Comparison of ENCODE assay signal across 9 cellular contexts in the genomic region with DNA sequence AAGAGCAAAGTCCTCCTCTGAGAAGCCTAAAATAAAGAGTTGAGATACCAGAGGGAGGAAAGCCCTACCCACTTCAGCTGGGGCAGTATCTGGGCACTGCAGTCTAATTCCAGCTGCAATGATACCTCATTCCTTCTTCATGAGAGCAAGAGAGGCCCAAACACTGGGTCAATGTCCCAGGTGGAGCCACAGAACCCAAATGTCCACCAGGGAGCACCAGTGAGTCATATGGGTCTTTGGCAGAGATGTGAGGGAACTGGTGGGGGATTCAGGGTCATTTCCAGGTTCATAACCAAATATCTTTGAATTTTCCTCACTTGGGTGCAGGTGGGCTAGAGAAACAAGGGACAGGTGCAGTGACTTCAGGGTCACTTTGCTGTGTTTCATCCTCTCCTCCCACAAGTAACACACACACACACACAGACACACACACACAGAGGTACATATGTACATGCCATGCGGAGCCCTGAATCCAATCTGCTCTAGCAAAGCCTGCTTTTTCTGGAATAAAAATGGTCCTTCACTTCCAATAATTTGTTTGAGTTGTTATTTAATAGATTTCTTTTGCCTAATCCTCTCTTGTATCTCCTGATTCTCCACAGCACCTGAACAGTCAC.
DNase-seq lines count a peak whose midpoint lies in the region; ATAC-seq, FAIRE-seq and TF ChIP-seq lines count a peak whose summit lies in the region.
"Had no signal": no experiment of that assay in that cellular context is flagged by ENCODE, and none has a peak within 500 bp of the region (broad histone marks: within the 10 kb centered on the region; RNA-seq: fewer than 3 reads in every experiment).

No MANE protein-coding gene starts in this region.

- peaks cover 3% of the 10 kb centered on the region; the same call in 1 of the 3 replicates for H3K9me3 Mint-ChIP-seq in GM23338
- H3K9me3 Mint-ChIP-seq in stimulated activated memory B cell treated with anti-CD40 and anti-IgM and Interleukin-4, amounts not matched to agents 10 μg/mL and 1 μg/mL and 100 μg/mL, for 72 hours: no peaks in the 10 kb centered on the region
- H3K9me3 Mint-ChIP-seq: T-helper 1 cell treated with Interleukin-12 subunit alpha and Interleukin-12 subunit beta and Interleukin-4 antibody, amounts not matched to agents 30 μg/mL and 1 μg/mL, for 36 hours had no signal

- H3K4me1 ChIP-seq in GM23338 (ENCODE audit: insufficient read depth) (no peaks in the 10 kb centered on the region), OCI-LY1 (ENCODE audit: insufficient read depth, low read length, severe bottlenecking) (no peaks in the 10 kb centered on the region), pancreas (peaks cover 22 to 39% (median 24%) of the 10 kb centered on the region in 3 donors)

- H4K20me1 ChIP-seq in GM23338 (replicated peaks; ENCODE audit: insufficient read depth) (no peaks in the 10 kb centered on the region), OCI-LY1 (ENCODE audit: insufficient read depth, low read length) (no peaks in the 10 kb centered on the region)

- H3K27ac ChIP-seq in GM23338 (ENCODE audit: low read depth) (no peak overlapping the region), OCI-LY1 (ENCODE audit: low read depth, low read length, poor library complexity, severe bottlenecking) (no peak overlapping the region), pancreas (no peak overlapping the region)

- H3F3A ChIP-seq in GM23338 (replicated peaks; ENCODE audit: low read depth): no peaks in the 10 kb centered on the region
- H3F3A ChIP-seq in OCI-LY1 (ENCODE audit: insufficient read depth, low read length): no peaks in the 10 kb centered on the region

- no peaks in the 10 kb centered on the region for H3K79me2 ChIP-seq in GM23338 (replicated peaks; ENCODE audit: insufficient read depth)
- H3K79me2 ChIP-seq in OCI-LY1 (ENCODE audit: insufficient read depth, low read length): no peaks in the 10 kb centered on the region

- peak; percentile 93 for ATAC-seq in GM23338
- ATAC-seq in esophagus mucosa: peak; percentile 31
- ATAC-seq in pancreas: peak in 3 of 4 donors; percentile 15 to 45 (median 37)
- no peak for ATAC-seq in GM19035 (IDR thresholded peaks at IDR 0.05; ENCODE audit: unreplicated experiment)
- no peak for ATAC-seq in stimulated activated memory B cell treated with anti-CD40 and anti-IgM and Interleukin-4, amounts not matched to agents 10 μg/mL and 1 μg/mL and 100 μg/mL, for 72 hours

- H3K9me3 ChIP-seq in OCI-LY1 (ENCODE audit: low read length) (no peaks in the 10 kb centered on the region), pancreas (no peaks in the 10 kb centered on the region)

- FAIRE-seq in pancreas (lab: Jason Lieb, UNC): no peak

- peaks cover 4% of the 10 kb centered on the region for H3K27me3 Mint-ChIP-seq in GM23338 (ENCODE audit: insufficient read depth, low read depth, poor library complexity)
- H3K27me3 Mint-ChIP-seq in stimulated activated memory B cell treated with anti-CD40 and anti-IgM and Interleukin-4, amounts not matched to agents 10 μg/mL and 1 μg/mL and 100 μg/mL, for 72 hours: no peaks in the 10 kb centered on the region

- intact Hi-C loops in pancreas (cut with DNase I): no loop called here

- no peak overlapping the region for H3K27ac Mint-ChIP-seq in GM23338
- no peak overlapping the region for H3K27ac Mint-ChIP-seq in stimulated activated memory B cell treated with anti-CD40 and anti-IgM and Interleukin-4, amounts not matched to agents 10 μg/mL and 1 μg/mL and 100 μg/mL, for 72 hours
- H3K27ac Mint-ChIP-seq: T-helper 1 cell treated with Interleukin-12 subunit alpha and Interleukin-12 subunit beta and Interleukin-4 antibody, amounts not matched to agents 30 μg/mL and 1 μg/mL, for 36 hours had no signal

- TF ChIP-seq CTCF in GM23338 (conservative IDR thresholded peaks at IDR 0.05; ENCODE audit: low read depth in 2 of 2) (peak; percentile 75 to 82), OCI-LY1 (IDR thresholded peaks at IDR 0.05; ENCODE audit: low read length) (peak; percentile 67; the same call in 1 of the 2 replicates), pancreas (IDR thresholded peaks at IDR 0.05) (peak; percentile 20 to 46 (median 38))

- no peak overlapping the region for H3K4me3 ChIP-seq in GM23338
- H3K4me3 ChIP-seq in OCI-LY1 (ENCODE audit: low read depth, low read length, poor library complexity, severe bottlenecking): no peak overlapping the region
- no peak overlapping the region for H3K4me3 ChIP-seq in pancreas

- no peak overlapping the region for H3K4me3 Mint-ChIP-seq in GM23338
- no peak overlapping the region for H3K4me3 Mint-ChIP-seq in stimulated activated memory B cell treated with anti-CD40 and anti-IgM and Interleukin-4, amounts not matched to agents 10 μg/mL and 1 μg/mL and 100 μg/mL, for 72 hours
- H3K4me3 Mint-ChIP-seq: T-helper 1 cell treated with Interleukin-12 subunit alpha and Interleukin-12 subunit beta and Interleukin-4 antibody, amounts not matched to agents 30 μg/mL and 1 μg/mL, for 36 hours had no signal

- H3K36me3 Mint-ChIP-seq in GM23338 (ENCODE audit: low read depth): no peaks in the 10 kb centered on the region
- no peaks in the 10 kb centered on the region for H3K36me3 Mint-ChIP-seq in stimulated activated memory B cell treated with anti-CD40 and anti-IgM and Interleukin-4, amounts not matched to agents 10 μg/mL and 1 μg/mL and 100 μg/mL, for 72 hours

- H2AFZ ChIP-seq in GM23338 (no peak overlapping the region), OCI-LY1 (ENCODE audit: low read length) (no peak overlapping the region)

- DNase-seq in EL (peak; percentile 51), GM23338 (ENCODE audit: low spot score) (peak; percentile 77), pancreas (peak in 3 of 6 donors; percentile 26 to 52 (median 36)), NCI-H524 treated with DMSO at 0.1 percent for 48 hours (lab: John Stamatoyannopoulos, UW) (no peak)

- WGBS in pancreas, 2 donors: 88 to 100% methylated on average over 1 of the region's 1 CpG

- H3K9ac ChIP-seq in OCI-LY1 (ENCODE audit: low read length): no peak overlapping the region

- peaks cover 22% of the 10 kb centered on the region for H3K4me1 Mint-ChIP-seq in GM23338
- H3K4me1 Mint-ChIP-seq in stimulated activated memory B cell treated with anti-CD40 and anti-IgM and Interleukin-4, amounts not matched to agents 10 μg/mL and 1 μg/mL and 100 μg/mL, for 72 hours: no peaks in the 10 kb centered on the region

- H3K36me3 ChIP-seq in GM23338 (ENCODE audit: insufficient read depth) (no peaks in the 10 kb centered on the region), OCI-LY1 (ENCODE audit: insufficient read depth, low read length) (no peaks in the 10 kb centered on the region), pancreas (no peaks in the 10 kb centered on the region)

- H3K9me2 ChIP-seq in GM23338 (ENCODE audit: insufficient read depth) (0 out of 2 replicates have a peak, but pooled peaks cover 5% of the 10 kb centered on the region), OCI-LY1 (ENCODE audit: low read depth, low read length) (no peaks in the 10 kb centered on the region)

- no peaks in the 10 kb centered on the region for H3K27me3 ChIP-seq in GM23338 (ENCODE audit: insufficient read depth)
- no peaks in the 10 kb centered on the region for H3K27me3 ChIP-seq in OCI-LY1 (ENCODE audit: insufficient read depth, low read length)
- no peaks in the 10 kb centered on the region for H3K27me3 ChIP-seq in pancreas

- H3K4me2 ChIP-seq in GM23338 (no peak overlapping the region), OCI-LY1 (ENCODE audit: low read length) (no peak overlapping the region)

TF ChIP-seq in GM23338, 12 proteins besides CTCF, POLR2A, EP300 and RAD21 (continues in another document):
- TF ChIP-seq, protein P1, sequence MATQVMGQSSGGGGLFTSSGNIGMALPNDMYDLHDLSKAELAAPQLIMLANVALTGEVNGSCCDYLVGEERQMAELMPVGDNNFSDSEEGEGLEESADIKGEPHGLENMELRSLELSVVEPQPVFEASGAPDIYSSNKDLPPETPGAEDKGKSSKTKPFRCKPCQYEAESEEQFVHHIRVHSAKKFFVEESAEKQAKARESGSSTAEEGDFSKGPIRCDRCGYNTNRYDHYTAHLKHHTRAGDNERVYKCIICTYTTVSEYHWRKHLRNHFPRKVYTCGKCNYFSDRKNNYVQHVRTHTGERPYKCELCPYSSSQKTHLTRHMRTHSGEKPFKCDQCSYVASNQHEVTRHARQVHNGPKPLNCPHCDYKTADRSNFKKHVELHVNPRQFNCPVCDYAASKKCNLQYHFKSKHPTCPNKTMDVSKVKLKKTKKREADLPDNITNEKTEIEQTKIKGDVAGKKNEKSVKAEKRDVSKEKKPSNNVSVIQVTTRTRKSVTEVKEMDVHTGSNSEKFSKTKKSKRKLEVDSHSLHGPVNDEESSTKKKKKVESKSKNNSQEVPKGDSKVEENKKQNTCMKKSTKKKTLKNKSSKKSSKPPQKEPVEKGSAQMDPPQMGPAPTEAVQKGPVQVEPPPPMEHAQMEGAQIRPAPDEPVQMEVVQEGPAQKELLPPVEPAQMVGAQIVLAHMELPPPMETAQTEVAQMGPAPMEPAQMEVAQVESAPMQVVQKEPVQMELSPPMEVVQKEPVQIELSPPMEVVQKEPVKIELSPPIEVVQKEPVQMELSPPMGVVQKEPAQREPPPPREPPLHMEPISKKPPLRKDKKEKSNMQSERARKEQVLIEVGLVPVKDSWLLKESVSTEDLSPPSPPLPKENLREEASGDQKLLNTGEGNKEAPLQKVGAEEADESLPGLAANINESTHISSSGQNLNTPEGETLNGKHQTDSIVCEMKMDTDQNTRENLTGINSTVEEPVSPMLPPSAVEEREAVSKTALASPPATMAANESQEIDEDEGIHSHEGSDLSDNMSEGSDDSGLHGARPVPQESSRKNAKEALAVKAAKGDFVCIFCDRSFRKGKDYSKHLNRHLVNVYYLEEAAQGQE (IDR thresholded peaks at IDR 0.05; ENCODE audit: unreplicated experiment): no peak
- TF ChIP-seq ZNF331 (CRISPR knock-in tag; IDR thresholded peaks at IDR 0.05; ENCODE audit: low read depth): no peak

Comparison
In these comparisons a context has a peak if more than half of its experiments do, and no peak if none do; other contexts are left out.
1. ATAC-seq: peak in GM23338 (single experiment), esophagus mucosa (single experiment) and pancreas (3 of 4); none in GM19035 (single experiment) and stimulated activated memory B cell treated with anti-CD40 and anti-IgM and Interleukin-4, amounts not matched to agents 10 μg/mL and 1 μg/mL and 100 μg/mL, for 72 hours (single experiment).
2. Peak in every context shown above with its lines, with median percentiles within 50 percentile points of each other: CTCF ChIP-seq.